Comparison of ENCODE assay signal across 2 cellular contexts in genomic region chr16:16108759-16109158, GRCh38.
TF ChIP-seq lines count a peak whose summit lies in the region.

No MANE protein-coding gene starts in this region.

TF ChIP-seq in GM23338, 12 proteins besides CTCF, POLR2A, EP300 and RAD21 (continued from another document):
- TF ChIP-seq REST (IDR thresholded peaks at IDR 0.05; ENCODE audit: unreplicated experiment) (no peak), POLR2AphosphoS5 (IDR thresholded peaks at IDR 0.05; ENCODE audit: low read depth) (no peak), ZNF331 (CRISPR knock-in tag; IDR thresholded peaks at IDR 0.05; ENCODE audit: low read depth) (no peak), EZH2phosphoT487 (IDR thresholded peaks at IDR 0.05; ENCODE audit: unreplicated experiment) (no peak), ETS1 (IDR thresholded peaks at IDR 0.05) (no peak), CREB1 (CRISPR knock-in tag; IDR thresholded peaks at IDR 0.05; ENCODE audit: low read depth) (no peak), EZH2 (IDR thresholded peaks at IDR 0.05; ENCODE audit: low read depth, unreplicated experiment) (no peak), JUNB (IDR thresholded peaks at IDR 0.05; ENCODE audit: unreplicated experiment) (no peak), ZNF462 (CRISPR knock-in tag; IDR thresholded peaks at IDR 0.05) (no peak)

TF ChIP-seq in WTC11, 78 proteins besides CTCF, POLR2A, EP300 and RAD21 (continued from another document):
- TF ChIP-seq ZNF263 (CRISPR knock-in tag; IDR thresholded peaks at IDR 0.05; ENCODE audit: low read depth) (no peak), RORB (CRISPR knock-in tag; IDR thresholded peaks at IDR 0.05) (no peak), ARID4B (CRISPR knock-in tag; IDR thresholded peaks at IDR 0.05; ENCODE audit: borderline replicate concordance) (no peak)
